Comparison of ENCODE assay signal across 1 cellular context in the genomic region with DNA sequence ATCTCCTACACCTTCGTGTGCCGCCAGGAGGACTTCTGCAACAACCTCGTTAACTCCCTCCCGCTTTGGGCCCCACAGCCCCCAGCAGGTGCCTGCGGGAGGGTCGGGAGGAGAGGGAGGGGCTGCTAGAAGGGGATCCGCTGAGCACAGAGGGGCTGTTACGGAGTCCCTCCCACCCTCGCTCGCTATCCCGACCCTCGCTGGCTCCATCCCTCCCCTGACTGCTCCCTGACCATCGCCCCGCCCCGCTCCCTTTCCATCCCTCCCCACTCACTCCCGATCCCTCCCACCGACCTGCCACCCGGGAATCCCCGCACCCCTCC.
TF ChIP-seq lines count a peak whose summit lies in the region.

No MANE protein-coding gene starts in this region.

TF ChIP-seq in GM23338, 12 proteins besides CTCF, POLR2A, EP300 and RAD21 (continued from another document):
- TF ChIP-seq, protein P1, sequence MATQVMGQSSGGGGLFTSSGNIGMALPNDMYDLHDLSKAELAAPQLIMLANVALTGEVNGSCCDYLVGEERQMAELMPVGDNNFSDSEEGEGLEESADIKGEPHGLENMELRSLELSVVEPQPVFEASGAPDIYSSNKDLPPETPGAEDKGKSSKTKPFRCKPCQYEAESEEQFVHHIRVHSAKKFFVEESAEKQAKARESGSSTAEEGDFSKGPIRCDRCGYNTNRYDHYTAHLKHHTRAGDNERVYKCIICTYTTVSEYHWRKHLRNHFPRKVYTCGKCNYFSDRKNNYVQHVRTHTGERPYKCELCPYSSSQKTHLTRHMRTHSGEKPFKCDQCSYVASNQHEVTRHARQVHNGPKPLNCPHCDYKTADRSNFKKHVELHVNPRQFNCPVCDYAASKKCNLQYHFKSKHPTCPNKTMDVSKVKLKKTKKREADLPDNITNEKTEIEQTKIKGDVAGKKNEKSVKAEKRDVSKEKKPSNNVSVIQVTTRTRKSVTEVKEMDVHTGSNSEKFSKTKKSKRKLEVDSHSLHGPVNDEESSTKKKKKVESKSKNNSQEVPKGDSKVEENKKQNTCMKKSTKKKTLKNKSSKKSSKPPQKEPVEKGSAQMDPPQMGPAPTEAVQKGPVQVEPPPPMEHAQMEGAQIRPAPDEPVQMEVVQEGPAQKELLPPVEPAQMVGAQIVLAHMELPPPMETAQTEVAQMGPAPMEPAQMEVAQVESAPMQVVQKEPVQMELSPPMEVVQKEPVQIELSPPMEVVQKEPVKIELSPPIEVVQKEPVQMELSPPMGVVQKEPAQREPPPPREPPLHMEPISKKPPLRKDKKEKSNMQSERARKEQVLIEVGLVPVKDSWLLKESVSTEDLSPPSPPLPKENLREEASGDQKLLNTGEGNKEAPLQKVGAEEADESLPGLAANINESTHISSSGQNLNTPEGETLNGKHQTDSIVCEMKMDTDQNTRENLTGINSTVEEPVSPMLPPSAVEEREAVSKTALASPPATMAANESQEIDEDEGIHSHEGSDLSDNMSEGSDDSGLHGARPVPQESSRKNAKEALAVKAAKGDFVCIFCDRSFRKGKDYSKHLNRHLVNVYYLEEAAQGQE (IDR thresholded peaks at IDR 0.05; ENCODE audit: unreplicated experiment) = no peak
- no peak for TF ChIP-seq JUNB (IDR thresholded peaks at IDR 0.05; ENCODE audit: unreplicated experiment)
- TF ChIP-seq STAT1 (IDR thresholded peaks at IDR 0.05; ENCODE audit: unreplicated experiment) = no peak
- no peak for TF ChIP-seq EZH2 (IDR thresholded peaks at IDR 0.05; ENCODE audit: low read depth, unreplicated experiment)
- TF ChIP-seq POLR2AphosphoS5 (IDR thresholded peaks at IDR 0.05; ENCODE audit: low read depth) = no peak
- TF ChIP-seq EZH2phosphoT487 (IDR thresholded peaks at IDR 0.05; ENCODE audit: unreplicated experiment) = no peak
- TF ChIP-seq NANOG (IDR thresholded peaks at IDR 0.05; ENCODE audit: borderline replicate concordance) = no peak
- TF ChIP-seq ZNF114 (CRISPR knock-in tag; IDR thresholded peaks at IDR 0.05) = no peak
- TF ChIP-seq ZNF462 (CRISPR knock-in tag; IDR thresholded peaks at IDR 0.05) = no peak
